ENCODE assay signal across 25 cellular contexts in genomic region chr4:186829097-186829496, GRCh38.
"Had no signal": no experiment of that assay in that cellular context is flagged by ENCODE, and none has a peak within 500 bp of the region (broad histone marks: within the 10 kb centered on the region; RNA-seq: fewer than 3 reads in every experiment).

No MANE protein-coding gene starts in this region.

- H3K36me3 Mint-ChIP-seq: activated CD8-positive, alpha-beta memory T cell treated with anti-CD3 and anti-CD28 coated beads, Interleukin-2, amount 10 ng/mL, durations not matched to agents 7 days and 5 days; mesothelial cell of epicardium; naive thymus-derived CD8-positive, alpha-beta T cell; type B pancreatic cell had no signal

- H3K9me3 Mint-ChIP-seq: mesothelial cell of epicardium, type B pancreatic cell had no signal

- H3K27ac Mint-ChIP-seq: activated CD4-positive, alpha-beta T cell treated with anti-CD3 and anti-CD28 coated beads, Interleukin-2, amount 10 ng/mL, durations not matched to agents 7 days and 5 days; activated CD8-positive, alpha-beta memory T cell treated with anti-CD3 and anti-CD28 coated beads, Interleukin-2, amount 10 ng/mL, durations not matched to agents 7 days and 5 days; activated CD8-positive, alpha-beta T cell treated with anti-CD3 and anti-CD28 coated beads for 36 hours; activated naive CD8-positive, alpha-beta T cell treated with anti-CD3 and anti-CD28 coated beads, Interleukin-2, amount 50 U/mL, for 24 hours; activated T-helper 1 cell treated with anti-CD3 and anti-CD28 coated beads, Interleukin-12 subunit alpha, Interleukin-12 subunit beta, Interleukin-2, Interleukin-4 antibody, amounts not matched to agents 30 ng/mL and 10 ng/mL and 1 ng/mL, durations not matched to agents 14 hours and 24 hours and 36 hours; mesothelial cell of epicardium; naive thymus-derived CD8-positive, alpha-beta T cell; type B pancreatic cell had no signal

- DNase-seq: activated CD4-positive, alpha-beta T cell treated with anti-CD3 and anti-CD28 coated beads, Interleukin-2, amount 10 ng/mL, durations not matched to agents 7 days and 5 days; activated CD4-positive, CD25-positive, alpha-beta regulatory T cell treated with anti-CD3 and anti-CD28 coated beads, Interleukin-2, amount 50 U/mL, for 72 hours; activated CD8-positive, alpha-beta memory T cell treated with anti-CD3 and anti-CD28 coated beads, Interleukin-2, amount 10 ng/mL, durations not matched to agents 7 days and 5 days; activated CD8-positive, alpha-beta T cell treated with anti-CD3 and anti-CD28 coated beads for 36 hours; activated gamma-delta T cell; activated naive CD4-positive, alpha-beta T cell treated with anti-CD3 and anti-CD28 coated beads, Interleukin-2, amount 50 U/mL, for 16 hours; activated naive CD8-positive, alpha-beta T cell treated with anti-CD3 and anti-CD28 coated beads, Interleukin-2, amount 50 U/mL, for 24 hours; body of pancreas; foreskin fibroblast; heart right ventricle; left colon; lower lobe of right lung; naive thymus-derived CD8-positive, alpha-beta T cell; stimulated activated CD4-positive, alpha-beta T cell treated with anti-CD3 and anti-CD28 coated beads, Interleukin-4, amount 100 ng/mL, for 24 hours; stimulated activated naive CD4-positive, alpha-beta T cell treated with Interleukin-2 at 50 U/mL for 16 hours; WERI-Rb-1 had no signal

- H3K4me3 Mint-ChIP-seq: activated CD4-positive, alpha-beta T cell treated with anti-CD3 and anti-CD28 coated beads, Interleukin-2, amount 10 ng/mL, durations not matched to agents 7 days and 5 days; activated CD8-positive, alpha-beta memory T cell treated with anti-CD3 and anti-CD28 coated beads, Interleukin-2, amount 10 ng/mL, durations not matched to agents 7 days and 5 days; activated CD8-positive, alpha-beta T cell treated with anti-CD3 and anti-CD28 coated beads for 36 hours; activated naive CD8-positive, alpha-beta T cell treated with anti-CD3 and anti-CD28 coated beads, Interleukin-2, amount 50 U/mL, for 24 hours; activated T-helper 1 cell treated with anti-CD3 and anti-CD28 coated beads, Interleukin-12 subunit alpha, Interleukin-12 subunit beta, Interleukin-2, Interleukin-4 antibody, amounts not matched to agents 30 ng/mL and 10 ng/mL and 1 ng/mL, durations not matched to agents 14 hours and 24 hours and 36 hours; mesothelial cell of epicardium; naive thymus-derived CD8-positive, alpha-beta T cell; type B pancreatic cell had no signal

- H3K27me3 ChIP-seq: body of pancreas, heart right ventricle, vagina had no signal

- H3K36me3 ChIP-seq: heart right ventricle, lower lobe of right lung, prostate gland, thoracic aorta, vagina, WERI-Rb-1 had no signal

- H3K4me1 Mint-ChIP-seq: activated CD4-positive, alpha-beta T cell treated with anti-CD3 and anti-CD28 coated beads, Interleukin-2, amount 10 ng/mL, durations not matched to agents 7 days and 5 days; activated CD8-positive, alpha-beta memory T cell treated with anti-CD3 and anti-CD28 coated beads, Interleukin-2, amount 10 ng/mL, durations not matched to agents 7 days and 5 days; activated naive CD8-positive, alpha-beta T cell treated with anti-CD3 and anti-CD28 coated beads, Interleukin-2, amount 50 U/mL, for 24 hours; naive thymus-derived CD8-positive, alpha-beta T cell had no signal

- H3K9me3 ChIP-seq: body of pancreas, heart right ventricle, lower lobe of right lung, prostate gland, thoracic aorta, vagina had no signal

- H3K4me1 ChIP-seq: heart right ventricle, lower lobe of right lung, prostate gland, vagina had no signal

- H3K27me3 Mint-ChIP-seq: activated CD4-positive, alpha-beta T cell treated with anti-CD3 and anti-CD28 coated beads, Interleukin-2, amount 10 ng/mL, durations not matched to agents 7 days and 5 days; activated CD8-positive, alpha-beta memory T cell treated with anti-CD3 and anti-CD28 coated beads, Interleukin-2, amount 10 ng/mL, durations not matched to agents 7 days and 5 days; activated CD8-positive, alpha-beta T cell treated with anti-CD3 and anti-CD28 coated beads for 36 hours; activated naive CD8-positive, alpha-beta T cell treated with anti-CD3 and anti-CD28 coated beads, Interleukin-2, amount 50 U/mL, for 24 hours; naive thymus-derived CD8-positive, alpha-beta T cell had no signal

- FAIRE-seq: endometrium, keratinocyte, TTC549 had no signal

- H3K4me3 ChIP-seq: body of pancreas, heart right ventricle, lower lobe of right lung, prostate gland, thoracic aorta, vagina had no signal

- H3K27ac ChIP-seq: body of pancreas, heart right ventricle, lower lobe of right lung, prostate gland, thoracic aorta, vagina, WERI-Rb-1 had no signal

- ATAC-seq: activated CD8-positive, alpha-beta memory T cell treated with anti-CD3 and anti-CD28 coated beads, Interleukin-2, amount 10 ng/mL, durations not matched to agents 7 days and 5 days; activated CD8-positive, alpha-beta T cell treated with anti-CD3 and anti-CD28 coated beads for 36 hours; activated naive CD8-positive, alpha-beta T cell treated with anti-CD3 and anti-CD28 coated beads, Interleukin-2, amount 50 U/mL, for 24 hours; body of pancreas; lower lobe of right lung; naive thymus-derived CD8-positive, alpha-beta T cell had no signal
